19 cellular contexts compared by ENCODE assay signal in genomic region chr7:152030561-152030960, GRCh38. TPM values are rescaled to one million over a fixed set of nuclear protein-coding genes. Genes with fewer than 3 reads are reported as not detected.
DNase-seq lines count a peak whose midpoint lies in the region; ATAC-seq, FAIRE-seq and TF ChIP-seq lines count a peak whose summit lies in the region.
"Had no signal": no experiment of that assay in that cellular context is flagged by ENCODE, and none has a peak within 500 bp of the region (broad histone marks: within the 10 kb centered on the region; RNA-seq: fewer than 3 reads in every experiment).

No MANE protein-coding gene starts in this region.

- H3K9ac ChIP-seq in OCI-LY3 (ENCODE audit: low read length), result no peak overlapping the region
- no peak overlapping the region for H3K9ac ChIP-seq in astrocyte (ENCODE audit: low read length)
- H3K9ac ChIP-seq: GM23248 had no signal

- peaks cover 40% of the 10 kb centered on the region for H3K36me3 Mint-ChIP-seq in activated naive CD4-positive, alpha-beta T cell treated with anti-CD3 and anti-CD28 coated beads for 36 hours (ENCODE audit: low read depth)
- peaks cover 26% of the 10 kb centered on the region for H3K36me3 Mint-ChIP-seq in astrocyte (ENCODE audit: low read depth, unreplicated experiment)
- H3K36me3 Mint-ChIP-seq in stimulated activated effector memory CD8-positive, alpha-beta T cell treated with anti-CD3 and anti-CD28 coated beads, Interleukin-12 subunit alpha, Interleukin-12 subunit beta, amount 100 ng/mL, for 72 hours, result peaks cover 6% of the 10 kb centered on the region

- H3K27me3 ChIP-seq in OCI-LY3 (ENCODE audit: low read depth, low read length), result no peaks in the 10 kb centered on the region
- no peaks in the 10 kb centered on the region for H3K27me3 ChIP-seq in astrocyte (ENCODE audit: insufficient read depth, low read length)

- no peaks in the 10 kb centered on the region for H3K9me3 Mint-ChIP-seq in activated naive CD4-positive, alpha-beta T cell treated with anti-CD3 and anti-CD28 coated beads for 36 hours
- H3K9me3 Mint-ChIP-seq in astrocyte (ENCODE audit: unreplicated experiment), result peaks cover 5% of the 10 kb centered on the region
- no peaks in the 10 kb centered on the region for H3K9me3 Mint-ChIP-seq in stimulated activated effector memory CD8-positive, alpha-beta T cell treated with anti-CD3 and anti-CD28 coated beads, Interleukin-12 subunit alpha, Interleukin-12 subunit beta, amount 100 ng/mL, for 72 hours

- H3K27ac Mint-ChIP-seq in activated naive CD4-positive, alpha-beta T cell treated with anti-CD3 and anti-CD28 coated beads for 36 hours, result peak overlapping the region; percentile 32
- H3K27ac Mint-ChIP-seq in astrocyte (ENCODE audit: unreplicated experiment), result peak overlapping the region; percentile 14
- H3K27ac Mint-ChIP-seq in stimulated activated effector memory CD8-positive, alpha-beta T cell treated with anti-CD3 and anti-CD28 coated beads, Interleukin-12 subunit alpha, Interleukin-12 subunit beta, amount 100 ng/mL, for 72 hours, result peak overlapping the region; percentile 2

- H3K79me2 ChIP-seq in OCI-LY3 (ENCODE audit: low read length), result no peaks in the 10 kb centered on the region
- peaks cover 11% of the 10 kb centered on the region for H3K79me2 ChIP-seq in astrocyte (ENCODE audit: insufficient read depth, low read length)

- H3K36me3 ChIP-seq in OCI-LY3 (replicated peaks; ENCODE audit: low read depth, low read length) (no peaks in the 10 kb centered on the region), astrocyte (ENCODE audit: insufficient read depth, low read length) (no peaks in the 10 kb centered on the region)

- H2AFZ ChIP-seq in OCI-LY3 (ENCODE audit: low read depth, low read length) (no peak overlapping the region), astrocyte (ENCODE audit: low read depth, low read length) (no peak overlapping the region)
- H2AFZ ChIP-seq: GM23248 had no signal

- FAIRE-seq in astrocyte (lab: Jason Lieb, UNC), result no peak
- FAIRE-seq: A204.1, G401.6, HTR-8/SVneo had no signal

- no peak for TF ChIP-seq CTCF in OCI-LY3 (IDR thresholded peaks at IDR 0.05; ENCODE audit: low read depth, low read length)
- no peak for TF ChIP-seq CTCF in astrocyte (IDR thresholded peaks at IDR 0.05; ENCODE audit: insufficient read depth, low read depth, low read length)

- no peaks in the 10 kb centered on the region for H3K27me3 Mint-ChIP-seq in activated naive CD4-positive, alpha-beta T cell treated with anti-CD3 and anti-CD28 coated beads for 36 hours (ENCODE audit: low read depth)
- H3K27me3 Mint-ChIP-seq in astrocyte (ENCODE audit: low read depth, unreplicated experiment), result no peaks in the 10 kb centered on the region

- H3K4me1 Mint-ChIP-seq in activated naive CD4-positive, alpha-beta T cell treated with anti-CD3 and anti-CD28 coated beads for 36 hours (ENCODE audit: low read depth), result peaks cover 41% of the 10 kb centered on the region
- H3K4me1 Mint-ChIP-seq in astrocyte (ENCODE audit: low read depth, unreplicated experiment), result no peaks in the 10 kb centered on the region
- peaks cover 45% of the 10 kb centered on the region for H3K4me1 Mint-ChIP-seq in stimulated activated effector memory CD8-positive, alpha-beta T cell treated with anti-CD3 and anti-CD28 coated beads, Interleukin-12 subunit alpha, Interleukin-12 subunit beta, amount 100 ng/mL, for 72 hours

- H3K4me2 ChIP-seq in OCI-LY3 (ENCODE audit: low read length) (peak overlapping the region; percentile 32), astrocyte (ENCODE audit: low read length) (no peak overlapping the region)

- ATAC-seq in stimulated activated effector memory CD8-positive, alpha-beta T cell treated with anti-CD3 and anti-CD28 coated beads, Interleukin-12 subunit alpha, Interleukin-12 subunit beta, amount 100 ng/mL, for 72 hours, result no peak
- ATAC-seq in HG02840 (IDR thresholded peaks at IDR 0.05; ENCODE audit: low FRiP score, unreplicated experiment) (no peak), GM18511 (IDR thresholded peaks at IDR 0.05; ENCODE audit: unreplicated experiment) (no peak)
- ATAC-seq: PC-3 had no signal

- H3K4me3 ChIP-seq in OCI-LY3 (ENCODE audit: low read length), result no peak overlapping the region
- no peak overlapping the region for H3K4me3 ChIP-seq in astrocyte (ENCODE audit: insufficient read depth, low read depth, low read length)
- H3K4me3 ChIP-seq: GM23248 had no signal

- H3K27ac ChIP-seq in OCI-LY3 (ENCODE audit: low read length), result no peak overlapping the region
- H3K27ac ChIP-seq in astrocyte (ENCODE audit: low read depth, low read length), result no peak overlapping the region
- H3K27ac ChIP-seq: C4-2B, GM23248 had no signal

- CTCF ChIA-PET in activated naive CD4-positive, alpha-beta T cell treated with anti-CD3 and anti-CD28 coated beads for 36 hours (lab: Charles Lee), result interaction anchor here (0.6 kb wide), 1 partner anchor 14 kb away, joined by 3 read pairs; no protein-coding TSS in a partner anchor

- DNase-seq in activated naive CD4-positive, alpha-beta T cell treated with anti-CD3 and anti-CD28 coated beads for 36 hours, result no peak
- DNase-seq in activated naive CD4-positive, alpha-beta T cell (lab: John Stamatoyannopoulos, UW), result no peak
- DNase-seq in astrocyte (ENCODE audit: low read depth) (no peak), HuH-7 (ENCODE audit: low spot score) (no peak)
- no peak for DNase-seq in stimulated activated effector memory CD8-positive, alpha-beta T cell treated with anti-CD3 and anti-CD28 coated beads, Interleukin-12 subunit alpha, Interleukin-12 subunit beta, amount 100 ng/mL, for 72 hours (ENCODE audit: low spot score in 2 of 2)
- DNase-seq: DMS79 treated with DMSO at 0.1 percent for 48 hours; NCI-H1048; NCI-H146; NCI-H2081 treated with DMSO at 0.1 percent for 48 hours; NK-92 treated with Interleukin-12 subunit alpha and Interleukin-12 subunit beta, amount 100 ng/mL, for 24 hours had no signal

- H3K9me3 ChIP-seq in OCI-LY3 (ENCODE audit: insufficient read depth, low read length), result no peaks in the 10 kb centered on the region
- H3K9me3 ChIP-seq in astrocyte (ENCODE audit: insufficient read depth, low read depth, low read length), result no peaks in the 10 kb centered on the region

- intact Hi-C loops in activated naive CD4-positive, alpha-beta T cell treated with anti-CD3 and anti-CD28 coated beads for 36 hours (cut with micrococcal nuclease), result no loop called here

- H3K4me3 Mint-ChIP-seq in activated naive CD4-positive, alpha-beta T cell treated with anti-CD3 and anti-CD28 coated beads for 36 hours, result no peak overlapping the region
- H3K4me3 Mint-ChIP-seq in astrocyte (ENCODE audit: unreplicated experiment), result no peak overlapping the region
- H3K4me3 Mint-ChIP-seq in stimulated activated effector memory CD8-positive, alpha-beta T cell treated with anti-CD3 and anti-CD28 coated beads, Interleukin-12 subunit alpha, Interleukin-12 subunit beta, amount 100 ng/mL, for 72 hours, result no peak overlapping the region

- peaks cover 8% of the 10 kb centered on the region for H3K4me1 ChIP-seq in OCI-LY3 (ENCODE audit: low read length)
- H3K4me1 ChIP-seq in astrocyte (ENCODE audit: insufficient read depth, low read length), result peaks cover 6% of the 10 kb centered on the region

- H4K20me1 ChIP-seq in OCI-LY3 (ENCODE audit: insufficient read depth, low read length) (no peaks in the 10 kb centered on the region), astrocyte (ENCODE audit: insufficient read depth, low read length) (peaks cover 8% of the 10 kb centered on the region)

RNA-seq across cellular contexts. Expression of gene GALNT11, which starts 5.1 kb away (rescaled TPM):
- total RNA-seq in activated naive CD4-positive, alpha-beta T cell treated with anti-CD3 and anti-CD28 coated beads for 36 hours, result 10 to 100 TPM; 15.6 to 19.8 TPM
- total RNA-seq in astrocyte, result 22.4 and 23.0 TPM in 2 replicates
